2 cellular contexts compared by ENCODE assay signal in genomic region chr6:166355552-166355951, GRCh38.
TF ChIP-seq lines count a peak whose summit lies in the region.

No MANE protein-coding gene starts in this region.

TF ChIP-seq in HepG2, 621 proteins besides CTCF, POLR2A, EP300 and RAD21:
- TF ChIP-seq SIN3B (IDR thresholded peaks at IDR 0.05; ENCODE audit: low read length) (no peak), ZNF687 (CRISPR knock-in tag; IDR thresholded peaks at IDR 0.05) (0 out of 2 replicates have a peak, but pooled peaks have one; percentile 22), JARID2 (CRISPR knock-in tag; IDR thresholded peaks at IDR 0.05; ENCODE audit: insufficient replicate concordance) (no peak), MXD1 (CRISPR knock-in tag; IDR thresholded peaks at IDR 0.05) (no peak), PATZ1 (CRISPR knock-in tag; IDR thresholded peaks at IDR 0.05) (no peak)
TF ChIP-seq in HepG2: peak in this region for 1.

TF ChIP-seq in H1, 55 proteins besides CTCF, POLR2A, EP300 and RAD21:
- no peak for TF ChIP-seq CEBPB (IDR thresholded peaks at IDR 0.05; ENCODE audit: low read depth, low read length)
